Comparison of ENCODE assay signal across 8 cellular contexts in the genomic region with DNA sequence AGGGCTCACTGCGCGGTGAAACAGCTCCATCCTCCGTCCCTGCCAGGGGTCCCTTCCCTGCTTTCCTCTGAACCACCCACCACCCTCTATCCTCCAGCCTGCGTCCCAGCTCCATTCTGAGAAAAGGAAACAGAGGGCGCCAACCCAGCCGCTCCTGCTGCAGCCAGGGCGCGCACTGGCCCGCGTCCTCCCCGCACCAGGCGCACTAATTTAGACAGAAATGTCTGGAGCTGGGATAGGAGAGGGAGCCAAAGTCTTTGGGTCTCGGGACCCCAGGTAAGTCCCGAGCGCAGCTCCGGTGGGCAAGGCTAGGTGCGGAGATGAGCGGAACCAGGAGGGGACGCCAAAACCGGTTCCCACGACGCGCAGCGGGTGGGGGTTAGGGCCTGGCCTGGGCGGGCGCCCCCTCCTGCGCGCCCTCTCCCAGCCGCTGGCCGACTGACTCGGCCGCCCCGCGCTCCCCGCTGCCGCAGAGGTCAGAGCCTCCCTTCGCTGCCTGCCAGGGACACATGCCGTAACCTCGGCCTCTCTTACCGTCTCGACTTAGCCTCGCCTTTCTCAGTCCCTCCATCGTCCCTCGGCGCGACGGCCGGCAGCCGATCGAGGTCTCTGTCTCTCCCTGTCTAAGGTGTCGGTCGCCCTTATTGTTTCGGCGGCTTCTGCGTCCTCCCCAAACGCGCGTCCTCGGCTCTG. TPM values are rescaled to one million over a fixed set of nuclear protein-coding genes. Genes with fewer than 3 reads are reported as not detected.
DNase-seq lines count a peak whose midpoint lies in the region; ATAC-seq and TF ChIP-seq lines count a peak whose summit lies in the region.

No MANE protein-coding gene starts in this region.

- peak overlapping the region; percentile 89 for H3K56ac ChIP-seq in IMR-90 (ENCODE audit: extremely low read depth, insufficient read depth, low read length)

- peak overlapping the region; percentile 90 for H3K14ac ChIP-seq in IMR-90 (replicated peaks; ENCODE audit: low read depth, low read length)

- CTCF ChIA-PET in IMR-90 (lab: Yijun Ruan, JAX): interaction anchor here (0.7 to 1.2 kb wide), 4 partner anchors 10 to 305 kb away, joined by 3 read pairs; no protein-coding TSS in a partner anchor

- H3K4me1 ChIP-seq in IMR-90 (ENCODE audit: control insufficient read depth, insufficient read depth, low read length) (peaks cover 29% of the 10 kb centered on the region), breast epithelium (peaks cover 0 to 12% of the 10 kb centered on the region in 2 donors)

- H3K9me3 Mint-ChIP-seq in stimulated activated naive B cell treated with anti-CD40 and anti-IgM and Interleukin-4, amounts not matched to agents 10 μg/mL and 1 μg/mL and 100 μg/mL, for 72 hours: no peaks in the 10 kb centered on the region

- H4K8ac ChIP-seq in IMR-90 (ENCODE audit: low read depth in 2 of 2, low read length in 2 of 2): peak overlapping the region; percentile 39 to 82; a peak in 3 of 4 replicates

- H3K4me3 Mint-ChIP-seq in stimulated activated naive B cell treated with anti-CD40 and anti-IgM and Interleukin-4, amounts not matched to agents 10 μg/mL and 1 μg/mL and 100 μg/mL, for 72 hours: peak overlapping the region; percentile 26 to 63

- 0% methylated on average over 47 of the region's 59 CpGs; no CpG with 5 or more reads in 1 of the 2 experiments for WGBS in IMR-90 (ENCODE audit: extremely low coverage in 2 of 2, insufficient read length in 1 of 2), 2 experiments

- H2AK5ac ChIP-seq in IMR-90 (ENCODE audit: low read depth, low read length): peak overlapping the region; percentile 65

- DNase-seq in IMR-90 (peak; percentile 22), breast epithelium (ENCODE audit: low spot score in 2 of 2) (no peak), kidney tubule cell (ENCODE audit: low spot score) (peak; percentile 41), hepatic stellate cell (ENCODE audit: low spot score) (no peak)
- no peak for DNase-seq in stimulated activated naive B cell treated with anti-CD40 and anti-IgM and Interleukin-4, amounts not matched to agents 10 μg/mL and 1 μg/mL and 100 μg/mL, for 72 hours

- H3K27ac ChIP-seq in C4-2B (peak overlapping the region; percentile 62), IMR-90 (ENCODE audit: insufficient read depth, low read length) (peak overlapping the region; percentile 100), breast epithelium (peak overlapping the region; percentile 94 to 95)

- H2BK15ac ChIP-seq in IMR-90 (ENCODE audit: low read depth, low read length): peak overlapping the region; percentile 45; the same call in 1 of the 3 replicates

- ATAC-seq in IMR-90 (ENCODE audit: low read depth) (no peak), HG03457 (IDR thresholded peaks at IDR 0.05; ENCODE audit: unreplicated experiment) (no peak), GM18868 (IDR thresholded peaks at IDR 0.05; ENCODE audit: unreplicated experiment) (no peak)
- ATAC-seq in stimulated activated naive B cell treated with anti-CD40 and anti-IgM and Interleukin-4, amounts not matched to agents 10 μg/mL and 1 μg/mL and 100 μg/mL, for 72 hours (replicated peaks): no peak

- TF ChIP-seq POLR2A in IMR-90 (IDR thresholded peaks at IDR 0.05; ENCODE audit: low read depth, low read length): no peak
- no peak for TF ChIP-seq POLR2A in breast epithelium (IDR thresholded peaks at IDR 0.05)

- intact Hi-C loops in IMR-90 (cut with micrococcal nuclease): loop anchor here (5.0 kb wide), 1 partner anchor 57 kb away; no protein-coding TSS in a partner anchor
- intact Hi-C loops in breast epithelium (cut with DNase I; ENCODE audit: low total_unique reads): no loop called here

- H3K27me3 ChIP-seq in IMR-90 (ENCODE audit: control insufficient read depth, insufficient read depth, low read length) (no peaks in the 10 kb centered on the region), breast epithelium (no peaks in the 10 kb centered on the region)

- peaks cover 0 to 3% of the 10 kb centered on the region in 2 donors for H3K36me3 Mint-ChIP-seq in stimulated activated naive B cell treated with anti-CD40 and anti-IgM and Interleukin-4, amounts not matched to agents 10 μg/mL and 1 μg/mL and 100 μg/mL, for 72 hours

- peaks cover 12% of the 10 kb centered on the region; the same call in 1 of the 2 replicates for H3K36me3 ChIP-seq in IMR-90 (ENCODE audit: control insufficient read depth, insufficient read depth, low read length)
- no peaks in the 10 kb centered on the region for H3K36me3 ChIP-seq in breast epithelium

- H3K9me1 ChIP-seq in IMR-90 (ENCODE audit: insufficient read depth, low read length): peaks cover 22% of the 10 kb centered on the region

- no peak for TF ChIP-seq RAD21 in IMR-90 (IDR thresholded peaks at IDR 0.05; ENCODE audit: low read length)

- H2AK9ac ChIP-seq in IMR-90 (replicated peaks; ENCODE audit: low read depth, low read length, poor library complexity): peak overlapping the region; percentile 89

- H3K4me1 Mint-ChIP-seq in stimulated activated naive B cell treated with anti-CD40 and anti-IgM and Interleukin-4, amounts not matched to agents 10 μg/mL and 1 μg/mL and 100 μg/mL, for 72 hours: peaks cover 15 to 27% of the 10 kb centered on the region in 2 donors

- H3K4ac ChIP-seq in IMR-90 (ENCODE audit: low read depth, low read length): peak overlapping the region; percentile 96

- H4K5ac ChIP-seq in IMR-90 (ENCODE audit: low read depth, low read length): peak overlapping the region; percentile 89

- BruUV-seq in IMR-90 (replicated peaks; lab: Mats Ljungman, UMichigan): no TSS peak

- TF ChIP-seq CTCF in C4-2B (conservative IDR thresholded peaks at IDR 0.05) (no peak), IMR-90 (conservative IDR thresholded peaks at IDR 0.05; ENCODE audit: low read depth, low read length) (0 out of 2 replicates have a peak, but pooled peaks have one; percentile 6), breast epithelium (IDR thresholded peaks at IDR 0.05) (no peak)

- peak overlapping the region; percentile 74 for H3K27ac Mint-ChIP-seq in stimulated activated naive B cell treated with anti-CD40 and anti-IgM and Interleukin-4, amounts not matched to agents 10 μg/mL and 1 μg/mL and 100 μg/mL, for 72 hours

- H3K4me3 ChIP-seq in IMR-90 (ENCODE audit: insufficient read depth, low read depth, low read length) (peak overlapping the region; percentile 99), breast epithelium (peak overlapping the region; percentile 69 to 88 (median 71))

- H4K91ac ChIP-seq in IMR-90 (ENCODE audit: insufficient read depth, low read depth, low read length): peak overlapping the region; percentile 80

- H2BK5ac ChIP-seq in IMR-90 (ENCODE audit: low read depth, low read length, poor library complexity, severe bottlenecking): peak overlapping the region; percentile 91

- peaks cover 28% of the 10 kb centered on the region for H4K20me1 ChIP-seq in IMR-90 (ENCODE audit: insufficient read depth, low read length)

- peak overlapping the region; percentile 95 for H3K18ac ChIP-seq in IMR-90 (ENCODE audit: low read depth, low read length)

- H2BK120ac ChIP-seq in IMR-90 (ENCODE audit: low read depth, low read length): peak overlapping the region; percentile 90

- H3K27me3 Mint-ChIP-seq in stimulated activated naive B cell treated with anti-CD40 and anti-IgM and Interleukin-4, amounts not matched to agents 10 μg/mL and 1 μg/mL and 100 μg/mL, for 72 hours: peaks cover 76 to 89% of the 10 kb centered on the region in 2 donors

- H3K23ac ChIP-seq in IMR-90 (ENCODE audit: low read depth, low read length): peak overlapping the region; percentile 98

- dilution Hi-C loops in IMR-90 (cut with HindIII; ENCODE audit: low sequenced_read_pairs, unreplicated experiment): no loop called here

- H2BK20ac ChIP-seq in IMR-90 (ENCODE audit: low read depth, low read length): peak overlapping the region; percentile 53; the same call in 1 of the 2 replicates

- peak overlapping the region; percentile 91 for H3K4me2 ChIP-seq in IMR-90 (ENCODE audit: low read depth, low read length)

- peaks cover 10 to 40% of the 10 kb centered on the region in 2 experiments; a peak in 3 of 4 replicates for H3K79me1 ChIP-seq in IMR-90 (ENCODE audit: low read depth in 1 of 2, low read length in 2 of 2)

- peak overlapping the region; percentile 100 for H3K9ac ChIP-seq in IMR-90 (ENCODE audit: low read depth, low read length)

- in situ Hi-C loops in IMR-90 (cut with MboI; ENCODE audit: low sequenced_read_pairs): no loop called here

- POLR2A ChIA-PET in IMR-90 (lab: Charles Lee; ENCODE audit: unreplicated experiment): interaction anchor here (1.0 kb wide), 1 partner anchor 11 kb away, joined by 3 read pairs; no protein-coding TSS in a partner anchor

- H3K9me3 ChIP-seq in IMR-90 (ENCODE audit: control insufficient read depth, insufficient read depth, low read length): no peaks in the 10 kb centered on the region
- H3K9me3 ChIP-seq in breast epithelium: no peaks in the 10 kb centered on the region

- H2AFZ ChIP-seq in IMR-90 (replicated peaks; ENCODE audit: low read length, poor library complexity): peak overlapping the region; percentile 66

TF ChIP-seq in IMR-90, 13 proteins besides CTCF, POLR2A, EP300 and RAD21 (continues in another document):
- TF ChIP-seq SMC3 (IDR thresholded peaks at IDR 0.05; ENCODE audit: low read depth, low read length): no peak
- TF ChIP-seq MAFK (IDR thresholded peaks at IDR 0.05; ENCODE audit: low read depth, low read length): no peak
- TF ChIP-seq FOS (IDR thresholded peaks at IDR 0.05; ENCODE audit: low read depth, low read length): no peak
- no peak for TF ChIP-seq BHLHE40 (IDR thresholded peaks at IDR 0.05; ENCODE audit: low read depth, low read length)
- TF ChIP-seq MXI1 (IDR thresholded peaks at IDR 0.05; ENCODE audit: borderline replicate concordance, low read depth, low read length): no peak
- TF ChIP-seq USF2 (IDR thresholded peaks at IDR 0.05; ENCODE audit: low read depth, low read length): no peak
- TF ChIP-seq CEBPB (IDR thresholded peaks at IDR 0.05; ENCODE audit: low read depth, low read length): no peak

RNA-seq across cellular contexts. Expression of gene CAMK2N1, which starts 2.0 kb away (rescaled TPM):
- total RNA-seq in IMR-90 (2012; rRNA removed): 10.2 and 28.9 TPM in 2 replicates
- 44.4 and 46.8 TPM in 2 replicates for polyA plus RNA-seq in IMR-90 (2012; rRNA removed)
- polyA plus RNA-seq in IMR-90 (2012; cell fraction: cytosol; rRNA removed): 21.6 and 22.6 TPM in 2 replicates
- polyA plus RNA-seq in IMR-90 (2012; cell fraction: nucleus; rRNA removed; ENCODE audit: low replicate concordance): 5.2 and 13.1 TPM in 2 replicates
- total RNA-seq in breast epithelium: 10 to 100 TPM in 2 of 3 donors, 1 to 10 TPM in 1; 5.6 to 26.9 (median 17.0) TPM

RNA-seq across cellular contexts. Expression of gene MUL1, which starts 24.0 kb away (rescaled TPM):
- 19.7 and 21.1 TPM in 2 replicates for total RNA-seq in IMR-90 (2012; rRNA removed)
- polyA plus RNA-seq in IMR-90 (2012; rRNA removed): 20.6 and 20.7 TPM in 2 replicates
- polyA plus RNA-seq in IMR-90 (2012; cell fraction: cytosol; rRNA removed): 18.3 and 21.6 TPM in 2 replicates
- polyA plus RNA-seq in IMR-90 (2012; cell fraction: nucleus; rRNA removed; ENCODE audit: low replicate concordance): 8.3 and 10.7 TPM in 2 replicates
- 10 to 100 TPM; 25.4 to 35.1 (median 29.6) TPM for total RNA-seq in breast epithelium

Comparison
In these comparisons a context has a peak if more than half of its experiments do, and no peak if none do; other contexts are left out.
1. DNase-seq: peak in IMR-90 (single experiment) and kidney tubule cell (single experiment); none in breast epithelium (0 of 2), stimulated activated naive B cell treated with anti-CD40 and anti-IgM and Interleukin-4, amounts not matched to agents 10 μg/mL and 1 μg/mL and 100 μg/mL, for 72 hours (single experiment) and hepatic stellate cell (single experiment).
2. Peak in every context shown above with its lines, with median percentiles within 50 percentile points of each other: H3K27ac ChIP-seq.